ENCODE assay signal across 17 cellular contexts in the genomic region with DNA sequence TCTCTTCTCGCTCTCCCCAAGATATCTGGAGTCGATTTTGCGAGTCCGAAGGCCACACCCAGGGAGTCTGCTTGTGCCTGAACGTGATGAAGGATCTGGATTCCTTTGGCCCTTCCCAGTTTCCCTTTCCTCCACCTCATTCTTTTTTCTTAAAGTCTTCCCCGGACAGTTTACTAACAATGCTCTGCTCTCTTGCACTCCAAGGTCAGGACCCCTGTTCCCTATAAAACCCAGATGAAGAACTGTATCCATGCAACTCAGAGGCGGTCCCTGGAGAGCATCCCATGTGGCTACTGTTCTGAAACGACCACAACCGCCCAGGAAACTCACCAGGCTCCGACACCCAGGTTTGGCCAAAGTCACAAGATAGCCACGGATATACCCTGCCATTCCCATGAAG.
DNase-seq lines count a peak whose midpoint lies in the region; TF ChIP-seq lines count a peak whose summit lies in the region.
"Had no signal": no experiment of that assay in that cellular context is flagged by ENCODE, and none has a peak within 500 bp of the region (broad histone marks: within the 10 kb centered on the region; RNA-seq: fewer than 3 reads in every experiment).

No MANE protein-coding gene starts in this region.

- H3K4me3 ChIP-seq in BE2C (ENCODE audit: low read depth, low read length): peak overlapping the region; percentile 21; the same call in 1 of the 2 replicates
- peak overlapping the region in 1 of 3 donors; percentile 48 for H3K4me3 ChIP-seq in skeletal muscle tissue (ENCODE audit: low read length in 3 of 3)
- H3K4me3 ChIP-seq: GM12878, Peyer's patch, skin epidermis had no signal

- H3K27me3 ChIP-seq in BE2C (no peaks in the 10 kb centered on the region), layer of hippocampus (ENCODE audit: control insufficient read depth, insufficient read depth, low read length) (no peaks in the 10 kb centered on the region), skeletal muscle tissue (ENCODE audit: control insufficient read depth in 3 of 3, insufficient read depth in 3 of 3, low read length in 3 of 3) (no peaks in the 10 kb centered on the region)
- H3K27me3 ChIP-seq: Peyer's patch had no signal

- H3K9me3 Mint-ChIP-seq in dendritic cell treated with granulocyte-macrophage colony-stimulating factor and Interleukin-4, amounts not matched to agents 40 ng/mL and 50 ng/mL, for 4 days: no peaks in the 10 kb centered on the region
- H3K9me3 Mint-ChIP-seq: naive B cell had no signal

- H3K4me1 Mint-ChIP-seq in dendritic cell treated with granulocyte-macrophage colony-stimulating factor and Interleukin-4, amounts not matched to agents 40 ng/mL and 50 ng/mL, for 4 days (ENCODE audit: low read depth): peaks cover 25% of the 10 kb centered on the region
- H3K4me1 Mint-ChIP-seq: naive B cell had no signal

- no peaks in the 10 kb centered on the region for H3K36me3 Mint-ChIP-seq in dendritic cell treated with granulocyte-macrophage colony-stimulating factor and Interleukin-4, amounts not matched to agents 40 ng/mL and 50 ng/mL, for 4 days (ENCODE audit: low read depth)
- H3K36me3 Mint-ChIP-seq: naive B cell had no signal

- H3K4me1 ChIP-seq in BE2C (peaks cover 27% of the 10 kb centered on the region), skeletal muscle tissue (ENCODE audit: control insufficient read depth in 3 of 3, insufficient read depth in 3 of 3, low read length in 3 of 3) (peaks cover 13 to 17% (median 16%) of the 10 kb centered on the region in 3 donors)

- intact Hi-C loops in dendritic cell treated with granulocyte-macrophage colony-stimulating factor and Interleukin-4, amounts not matched to agents 40 ng/mL and 50 ng/mL, for 4 days (cut with micrococcal nuclease): loop anchor here (10.0 kb wide), 1 partner anchor 49 kb away; no protein-coding TSS in a partner anchor

- H3K27ac Mint-ChIP-seq in dendritic cell treated with granulocyte-macrophage colony-stimulating factor and Interleukin-4, amounts not matched to agents 40 ng/mL and 50 ng/mL, for 4 days: peak overlapping the region; percentile 19
- H3K27ac Mint-ChIP-seq: activated T-cell treated with anti-CD3 and anti-CD28 coated beads, Interleukin-2, amount 50 U/mL, for 72 hours had no signal

- DNase-seq in BE2C: no peak
- no peak for DNase-seq in NCI-H1694 treated with DMSO at 0.1 percent for 48 hours (lab: John Stamatoyannopoulos, UW)
- DNase-seq in T1000 (lab: John Stamatoyannopoulos, UW): no peak
- no peak for DNase-seq in activated effector memory CD4-positive, alpha-beta T cell treated with anti-CD3 and anti-CD28 coated beads, Interleukin-2, amount 50 U/mL, for 16 hours
- no peak for DNase-seq in ACHN
- DNase-seq: activated T-cell treated with anti-CD3 and anti-CD28 coated beads, Interleukin-2, amount 50 U/mL, for 72 hours; AML-193; DND-41; kidney; naive B cell; NCI-H146; Peyer's patch had no signal

- H3K27ac ChIP-seq in layer of hippocampus (ENCODE audit: low read depth, low read length) (peak overlapping the region; percentile 38), skeletal muscle tissue (ENCODE audit: low read depth, low read length) (peak overlapping the region; percentile 68)

- H3K4me3 Mint-ChIP-seq in dendritic cell treated with granulocyte-macrophage colony-stimulating factor and Interleukin-4, amounts not matched to agents 40 ng/mL and 50 ng/mL, for 4 days: no peak overlapping the region
- H3K4me3 Mint-ChIP-seq: activated T-cell treated with anti-CD3 and anti-CD28 coated beads, Interleukin-2, amount 50 U/mL, for 72 hours; naive B cell had no signal

- H3K9me3 ChIP-seq in BE2C: 0 out of 2 replicates have a peak, but pooled peaks cover 3% of the 10 kb centered on the region
- no peaks in the 10 kb centered on the region for H3K9me3 ChIP-seq in skeletal muscle tissue (ENCODE audit: control insufficient read depth in 3 of 3, low read length in 3 of 3)
- H3K9me3 ChIP-seq: Peyer's patch had no signal

- peak overlapping the region in 2 of 3 donors; percentile 34 to 43 for H3K9ac ChIP-seq in skeletal muscle tissue (ENCODE audit: low read depth in 1 of 3, low read length in 3 of 3)

- H3K36me3 ChIP-seq in BE2C (no peaks in the 10 kb centered on the region), skeletal muscle tissue (ENCODE audit: control insufficient read depth in 3 of 3, insufficient read depth in 3 of 3, low read length in 3 of 3) (no peaks in the 10 kb centered on the region)
- H3K36me3 ChIP-seq: Peyer's patch had no signal

- in situ Hi-C loops in ACHN (cut with HindIII; ENCODE audit: low pct_ligation_motif_present, low pct_unique_long_range_greater_than_20kb, low sequenced_read_pairs): no loop called here

- H3K27me3 Mint-ChIP-seq in dendritic cell treated with granulocyte-macrophage colony-stimulating factor and Interleukin-4, amounts not matched to agents 40 ng/mL and 50 ng/mL, for 4 days: peaks cover 4% of the 10 kb centered on the region

- TF ChIP-seq CTCF in BE2C (IDR thresholded peaks at IDR 0.05; ENCODE audit: low read depth, low read length): no peak
